8 cellular contexts compared by ENCODE assay signal in the genomic region with DNA sequence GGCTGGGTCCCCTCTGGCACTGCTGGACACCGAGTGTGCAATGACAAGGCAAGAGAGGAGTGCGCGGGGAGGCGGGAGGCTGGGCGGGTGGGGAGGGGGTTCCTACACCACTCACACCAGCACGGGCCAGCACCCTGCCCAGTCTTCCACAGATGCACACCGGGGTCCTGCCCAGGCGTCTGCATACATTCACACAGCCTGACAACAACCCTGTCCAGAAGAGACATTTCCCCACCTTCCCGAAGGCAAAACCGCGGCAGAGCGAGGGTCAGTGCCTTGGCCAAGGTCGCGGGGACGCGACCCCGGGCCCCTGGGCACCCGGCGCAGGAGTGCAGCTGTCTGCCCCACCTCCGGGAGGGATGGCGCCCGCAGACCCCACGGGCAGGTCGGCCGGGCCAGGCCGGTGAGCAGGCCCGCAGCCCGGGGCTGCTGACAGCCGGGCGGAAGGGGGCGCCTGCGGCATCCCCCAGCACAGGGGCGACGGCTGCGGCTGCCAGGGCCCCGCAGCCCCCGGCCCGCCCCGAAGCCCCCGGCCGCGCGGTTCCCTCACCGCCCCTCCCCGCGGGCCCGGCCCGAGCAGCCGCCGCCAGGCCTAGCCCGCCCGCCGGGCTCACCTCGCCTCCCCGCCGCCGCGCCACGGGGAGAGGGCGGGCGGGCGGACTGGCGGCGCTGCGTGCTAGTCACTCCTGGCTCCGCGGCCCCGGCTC. TPM values are rescaled to one million over a fixed set of nuclear protein-coding genes. Genes with fewer than 3 reads are reported as not detected.
DNase-seq lines count a peak whose midpoint lies in the region; ATAC-seq and TF ChIP-seq lines count a peak whose summit lies in the region.

No MANE protein-coding gene starts in this region.

- TF ChIP-seq POLR2A in erythroblast (IDR thresholded peaks at IDR 0.05; ENCODE audit: low read length): no peak

- peak; percentile 54 for DNase-seq in COR-L47 (lab: John Stamatoyannopoulos, UW)
- DNase-seq in T-cell: peak in 8 of 34 experiments; percentile 3 to 39 (median 12)
- peak; percentile 50 to 59 for DNase-seq in erythroblast (lab: John Stamatoyannopoulos, UW)
- peak in 2 of 10 donors; percentile 14 to 23 for DNase-seq in naive thymus-derived CD8-positive, alpha-beta T cell
- DNase-seq in NCI-H446 treated with DMSO at 0.1 percent for 48 hours (lab: John Stamatoyannopoulos, UW): no peak
- DNase-seq in pons (ENCODE audit: low spot score): no peak

- peak overlapping the region; percentile 84 to 85 for H3K27ac Mint-ChIP-seq in T-cell
- peak overlapping the region; percentile 80 to 92 (median 90) for H3K27ac Mint-ChIP-seq in naive thymus-derived CD8-positive, alpha-beta T cell

- H3K4me1 Mint-ChIP-seq in T-cell: peaks cover 62 to 66% (median 62%) of the 10 kb centered on the region in 3 donors
- H3K4me1 Mint-ChIP-seq in naive thymus-derived CD8-positive, alpha-beta T cell: peaks cover 41 to 72% (median 51%) of the 10 kb centered on the region in 4 donors

- H3K9me3 Mint-ChIP-seq in T-cell: no peaks in the 10 kb centered on the region
- no peaks in the 10 kb centered on the region for H3K9me3 Mint-ChIP-seq in naive thymus-derived CD8-positive, alpha-beta T cell

- ATAC-seq in GM19043 (IDR thresholded peaks at IDR 0.05; ENCODE audit: low read depth, unreplicated experiment): peak; percentile 28
- ATAC-seq in HG03108 (IDR thresholded peaks at IDR 0.05; ENCODE audit: unreplicated experiment): peak; percentile 22
- peak; percentile 7 to 47 (median 40) for ATAC-seq in T-cell (replicated peaks in 1 of 4)
- ATAC-seq in naive thymus-derived CD8-positive, alpha-beta T cell: peak; percentile 19 to 47

- H3K4me3 Mint-ChIP-seq in T-cell: peak overlapping the region; percentile 87 to 95 (median 88)
- peak overlapping the region; percentile 76 to 93 (median 90) for H3K4me3 Mint-ChIP-seq in naive thymus-derived CD8-positive, alpha-beta T cell

- no peaks in the 10 kb centered on the region for H3K27me3 Mint-ChIP-seq in T-cell
- H3K27me3 Mint-ChIP-seq in naive thymus-derived CD8-positive, alpha-beta T cell: peaks cover 0 to 3% (median 0%) of the 10 kb centered on the region in 5 donors

- H3K36me3 Mint-ChIP-seq in T-cell: peaks cover 13% of the 10 kb centered on the region
- H3K36me3 Mint-ChIP-seq in naive thymus-derived CD8-positive, alpha-beta T cell: peaks cover 0 to 10% (median 7%) of the 10 kb centered on the region in 3 donors

- CTCF ChIA-PET in T-cell (lab: Charles Lee): no interaction called here

- POLR2A ChIA-PET in T-cell (lab: Charles Lee): interaction anchor here in 1 of 2 donors (1.6 kb wide), 1 partner anchor 33 kb away, joined by 3 read pairs; no protein-coding TSS in a partner anchor
- POLR2A ChIA-PET in naive thymus-derived CD8-positive, alpha-beta T cell (lab: Charles Lee): interaction anchor here (1.6 to 5.0 kb wide), 2 partner anchors 24 to 63 kb away, joined by 3 to 72 read pairs; no protein-coding TSS in a partner anchor

RNA-seq across cellular contexts. Expression of gene MAPK9, which starts 0.5 kb away (rescaled TPM):
- total RNA-seq in T-cell: 10 to 100 TPM; 28.3 to 35.8 (median 32.5) TPM
- 10 to 100 TPM; 37.2 to 39.9 TPM for total RNA-seq in naive thymus-derived CD8-positive, alpha-beta T cell
- polyA plus RNA-seq in naive thymus-derived CD8-positive, alpha-beta T cell: 10 to 100 TPM; 20.3 to 28.3 (median 24.0) TPM

Comparison
In these comparisons a context has a peak if more than half of its experiments do, and no peak if none do; other contexts are left out.
1. DNase-seq: peak in COR-L47 (single experiment) and erythroblast (2 of 2); none in NCI-H446 treated with DMSO at 0.1 percent for 48 hours (single experiment) and pons (single experiment).
2. Peak in every context shown above with its lines, with median percentiles within 50 percentile points of each other: ATAC-seq.